Comparison of ENCODE assay signal across 19 cellular contexts in genomic region chr12:50276068-50276467, GRCh38. TPM values are rescaled to one million over a fixed set of nuclear protein-coding genes. Genes with fewer than 3 reads are reported as not detected.
A peak's percentile ranks its signal among the peaks of the same experiment; 100 is the strongest.
DNase-seq lines count a peak whose midpoint lies in the region; ATAC-seq, FAIRE-seq and TF ChIP-seq lines count a peak whose summit lies in the region.
"Had no signal": no experiment of that assay in that cellular context is flagged by ENCODE, and none has a peak within 500 bp of the region (broad histone marks: within the 10 kb centered on the region; RNA-seq: fewer than 3 reads in every experiment).

No MANE protein-coding gene starts in this region.

- H3K4me2 ChIP-seq in PC-9, result peak overlapping the region; percentile 33
- no peak overlapping the region for H3K4me2 ChIP-seq in keratinocyte (ENCODE audit: control insufficient read depth, extremely low read depth, insufficient read depth, low read depth, low read length)

- FAIRE-seq in keratinocyte (lab: Jason Lieb, UNC), result no peak
- FAIRE-seq: endometrium had no signal

- H3K79me2 ChIP-seq in PC-9 (ENCODE audit: low read depth) (peaks cover 79% of the 10 kb centered on the region), keratinocyte (ENCODE audit: control insufficient read depth, insufficient read depth, low read length) (no peaks in the 10 kb centered on the region)

- POLR2A ChIA-PET in PC-9 (lab: Charles Lee; ENCODE audit: unreplicated experiment), result interaction anchor here (0.6 kb wide), 1 partner anchor 72 kb away, joined by 4 read pairs; no protein-coding TSS in a partner anchor

- no peaks in the 10 kb centered on the region for H3K36me3 ChIP-seq in CD4-positive, CD25-positive, alpha-beta regulatory T cell (ENCODE audit: control insufficient read depth, insufficient read depth, low read length)
- H3K36me3 ChIP-seq in PC-9 (ENCODE audit: low read depth) (peaks cover 17% of the 10 kb centered on the region; the same call in 1 of the 2 replicates), keratinocyte (ENCODE audit: control insufficient read depth in 2 of 2, extremely low read depth in 1 of 2, insufficient read depth in 2 of 2, low read length in 2 of 2) (no peaks in the 10 kb centered on the region), skeletal muscle tissue (ENCODE audit: control insufficient read depth in 3 of 3, insufficient read depth in 3 of 3, low read length in 3 of 3) (peaks cover 0 to 3% (median 0%) of the 10 kb centered on the region in 3 donors)

- H3K4me3 Mint-ChIP-seq in CD4-positive, CD25-positive, alpha-beta regulatory T cell, result no peak overlapping the region
- H3K4me3 Mint-ChIP-seq: activated CD4-positive, alpha-beta T cell treated with anti-CD3 and anti-CD28 coated beads, Interleukin-2, amount 10 ng/mL, durations not matched to agents 24 days and 14 days; activated naive CD8-positive, alpha-beta T cell; nephron had no signal

- no peaks in the 10 kb centered on the region for H4K20me1 ChIP-seq in PC-9 (ENCODE audit: insufficient read depth)
- H4K20me1 ChIP-seq in keratinocyte (ENCODE audit: control insufficient read depth, extremely low read depth, insufficient read depth, low read length), result no peaks in the 10 kb centered on the region

- H3K27me3 Mint-ChIP-seq in CD4-positive, CD25-positive, alpha-beta regulatory T cell, result peaks cover 20% of the 10 kb centered on the region
- H3K27me3 Mint-ChIP-seq: activated naive CD8-positive, alpha-beta T cell; progenitor cell of endocrine pancreas had no signal

- peaks cover 0 to 7% (median 2%) of the 10 kb centered on the region in 4 donors for H3K4me1 Mint-ChIP-seq in CD4-positive, CD25-positive, alpha-beta regulatory T cell

- no peaks in the 10 kb centered on the region for H3K9me1 ChIP-seq in keratinocyte (ENCODE audit: control insufficient read depth, extremely low read depth, insufficient read depth, low read length)

- ATAC-seq in CD4-positive, CD25-positive, alpha-beta regulatory T cell (ENCODE audit: low read depth in 2 of 2), result no peak
- ATAC-seq in HG03097 (IDR thresholded peaks at IDR 0.05; ENCODE audit: low FRiP score, unreplicated experiment), result no peak

- H3K9ac ChIP-seq in keratinocyte (ENCODE audit: control insufficient read depth, extremely low read depth, insufficient read depth, low read length) (no peak overlapping the region), skeletal muscle tissue (ENCODE audit: low read depth in 1 of 3, low read length in 3 of 3) (no peak overlapping the region)

- H3K36me3 Mint-ChIP-seq in CD4-positive, CD25-positive, alpha-beta regulatory T cell, result no peaks in the 10 kb centered on the region
- H3K36me3 Mint-ChIP-seq: activated naive CD8-positive, alpha-beta T cell had no signal

- H3F3A ChIP-seq in PC-9 (ENCODE audit: insufficient read depth, low read depth), result peaks cover 28% of the 10 kb centered on the region

- dilution Hi-C loops in keratinocyte (cut with MboI; ENCODE audit: extremely low pct_ligation_motif_present, low sequenced_read_pairs), result no loop called here

- no TSS peak for BruUV-seq in PC-9 (replicated peaks; lab: Mats Ljungman, UMichigan)

- H3K9me3 ChIP-seq in CD4-positive, CD25-positive, alpha-beta regulatory T cell (ENCODE audit: control insufficient read depth in 2 of 2, low read length in 2 of 2), result no peaks in the 10 kb centered on the region
- no peaks in the 10 kb centered on the region for H3K9me3 ChIP-seq in PC-9 (ENCODE audit: insufficient read depth, low read depth)
- no peaks in the 10 kb centered on the region for H3K9me3 ChIP-seq in keratinocyte (ENCODE audit: control insufficient read depth, low read depth, low read length)
- no peaks in the 10 kb centered on the region for H3K9me3 ChIP-seq in skeletal muscle tissue (ENCODE audit: control insufficient read depth in 3 of 3, low read length in 3 of 3)

- TF ChIP-seq CTCF in PC-9 (conservative IDR thresholded peaks at IDR 0.05), result no peak
- TF ChIP-seq CTCF in keratinocyte (optimal IDR thresholded peaks at IDR 0.05 in 1 of 3, IDR thresholded peaks at IDR 0.05 in 1 of 3, conservative IDR thresholded peaks at IDR 0.05 in 1 of 3; ENCODE audit: extremely low read depth in 1 of 3, insufficient read depth in 2 of 3, low read length in 3 of 3), result no peak

- no peaks in the 10 kb centered on the region for H3K27me3 ChIP-seq in CD4-positive, CD25-positive, alpha-beta regulatory T cell (ENCODE audit: control insufficient read depth, insufficient read depth, low read length)
- H3K27me3 ChIP-seq in PC-9 (ENCODE audit: insufficient read depth, low read depth), result no peaks in the 10 kb centered on the region
- no peaks in the 10 kb centered on the region for H3K27me3 ChIP-seq in keratinocyte (ENCODE audit: control insufficient read depth, extremely low read depth, insufficient read depth, low read length)
- H3K27me3 ChIP-seq in skeletal muscle tissue (ENCODE audit: control insufficient read depth in 3 of 3, insufficient read depth in 3 of 3, low read length in 3 of 3), result no peaks in the 10 kb centered on the region

- no peaks in the 10 kb centered on the region for H3K9me3 Mint-ChIP-seq in CD4-positive, CD25-positive, alpha-beta regulatory T cell
- H3K9me3 Mint-ChIP-seq: activated CD4-positive, alpha-beta T cell treated with anti-CD3 and anti-CD28 coated beads, Interleukin-2, amount 10 ng/mL, durations not matched to agents 24 days and 14 days; nephron had no signal

- no peak overlapping the region for H3K27ac ChIP-seq in CD4-positive, CD25-positive, alpha-beta regulatory T cell (ENCODE audit: insufficient read depth, low read length, poor library complexity, severe bottlenecking)
- H3K27ac ChIP-seq in PC-9 (peak overlapping the region; percentile 64), keratinocyte (ENCODE audit: control insufficient read depth, insufficient read depth, low read length) (no peak overlapping the region), skeletal muscle tissue (ENCODE audit: low read depth, low read length) (peak overlapping the region; percentile 8)

- H3K4me1 ChIP-seq in CD4-positive, CD25-positive, alpha-beta regulatory T cell (ENCODE audit: control insufficient read depth, insufficient read depth, low read length, poor library complexity, severe bottlenecking), result no peaks in the 10 kb centered on the region
- H3K4me1 ChIP-seq in PC-9 (replicated peaks; ENCODE audit: insufficient read depth) (peaks cover 55% of the 10 kb centered on the region), keratinocyte (ENCODE audit: control insufficient read depth, extremely low read depth, insufficient read depth, low read length) (peaks cover 11% of the 10 kb centered on the region), skeletal muscle tissue (ENCODE audit: control insufficient read depth in 3 of 3, insufficient read depth in 3 of 3, low read length in 3 of 3) (peaks cover 4 to 7% (median 6%) of the 10 kb centered on the region in 3 donors)

- H2AFZ ChIP-seq in PC-9 (no peak overlapping the region), keratinocyte (ENCODE audit: control insufficient read depth, low read length) (peak overlapping the region; percentile 53)

- no peak for DNase-seq in CD4-positive, CD25-positive, alpha-beta regulatory T cell
- DNase-seq in PC-9, result no peak
- no peak for DNase-seq in keratinocyte (ENCODE audit: low read depth, low spot score)
- DNase-seq in COR-L47 (lab: John Stamatoyannopoulos, UW), result no peak
- no peak for DNase-seq in stimulated activated naive CD4-positive, alpha-beta T cell (lab: John Stamatoyannopoulos, UW)
- DNase-seq in nucleus accumbens (lab: John Stamatoyannopoulos, UW), result no peak
- DNase-seq: activated CD4-positive, alpha-beta T cell treated with anti-CD3 and anti-CD28 coated beads, Interleukin-2, amount 10 ng/mL, durations not matched to agents 24 days and 14 days; C1 segment of cervical spinal cord; cortex of kidney; DMS153; mesenchymal stem cell; NCI-H2107; NCI-H510A had no signal

- CTCF ChIA-PET in PC-9 (lab: Charles Lee), result interaction anchor here (0.5 kb wide), 1 partner anchor 293 kb away, joined by 3 read pairs; no protein-coding TSS in a partner anchor

- intact Hi-C loops in PC-9 (cut with micrococcal nuclease; ENCODE audit: unreplicated experiment), result no loop called here

- no peaks in the 10 kb centered on the region for H3K9me2 ChIP-seq in PC-9 (ENCODE audit: insufficient read depth)

- no peak overlapping the region for H3K4me3 ChIP-seq in CD4-positive, CD25-positive, alpha-beta regulatory T cell (ENCODE audit: low read depth, low read length)
- H3K4me3 ChIP-seq in PC-9 (no peak overlapping the region), keratinocyte (ENCODE audit: control insufficient read depth in 2 of 3, extremely low read depth in 1 of 3, insufficient read depth in 2 of 3, low read depth in 1 of 3, low read length in 3 of 3) (no peak overlapping the region), skeletal muscle tissue (ENCODE audit: low read length in 3 of 3) (no peak overlapping the region)

- peak overlapping the region in 2 of 3 donors; percentile 85 for H3K27ac Mint-ChIP-seq in CD4-positive, CD25-positive, alpha-beta regulatory T cell
- H3K27ac Mint-ChIP-seq: activated CD4-positive, alpha-beta T cell treated with anti-CD3 and anti-CD28 coated beads, Interleukin-2, amount 10 ng/mL, durations not matched to agents 24 days and 14 days; activated naive CD8-positive, alpha-beta T cell had no signal

RNA-seq across cellular contexts. Expression of gene LIMA1, which starts 7.3 kb away (rescaled TPM):
- 19.0 TPM for total RNA-seq in CD4-positive, CD25-positive, alpha-beta regulatory T cell
- 10 to 100 TPM; 14.3 to 19.3 (median 17.6) TPM for polyA plus RNA-seq in CD4-positive, CD25-positive, alpha-beta regulatory T cell
- total RNA-seq in PC-9 (2021) (73.1 and 98.6 TPM in 2 replicates), skeletal muscle tissue (54.3 TPM)
- polyA plus RNA-seq in keratinocyte, result 449 to 510 TPM (median 483 TPM) in 3 replicates
- 194 TPM for polyA plus RNA-seq in keratinocyte (2011; ENCODE audit: low read depth)
- 326 and 472 TPM in 2 replicates for polyA plus RNA-seq in keratinocyte (2011; cell fraction: cytosol; rRNA removed)
- polyA plus RNA-seq in keratinocyte (2011; cell fraction: nucleus; rRNA removed), result 474 and 535 TPM in 2 replicates
- 163 and 398 TPM in 2 replicates for polyA plus RNA-seq in keratinocyte (2012; ENCODE audit: low replicate concordance)
- 308 to 427 TPM (median 376 TPM) in 3 replicates for polyA minus RNA-seq in keratinocyte
- 273 TPM for polyA minus RNA-seq in keratinocyte (2011; cell fraction: cytosol; rRNA and poly(A)+ RNA removed)
- 227 and 490 TPM in 2 replicates for polyA minus RNA-seq in keratinocyte (2011; cell fraction: nucleus; rRNA and poly(A)+ RNA removed)

Comparison
In these comparisons a context has a peak if more than half of its experiments do, and no peak if none do; other contexts are left out.
1. H3K27ac ChIP-seq: peak in PC-9 (single experiment) and skeletal muscle tissue (single experiment); none in CD4-positive, CD25-positive, alpha-beta regulatory T cell (single experiment) and keratinocyte (single experiment).